ENCODE assay signal across 14 cellular contexts in genomic region chr11:3014314-3014938, GRCh38. TPM values are rescaled to one million over a fixed set of nuclear protein-coding genes. Genes with fewer than 3 reads are reported as not detected.
DNase-seq lines count a peak whose midpoint lies in the region; ATAC-seq, FAIRE-seq and TF ChIP-seq lines count a peak whose summit lies in the region.
"Had no signal": no experiment of that assay in that cellular context is flagged by ENCODE, and none has a peak within 500 bp of the region (broad histone marks: within the 10 kb centered on the region; RNA-seq: fewer than 3 reads in every experiment).

No MANE protein-coding gene starts in this region.

- no peaks in the 10 kb centered on the region for H3K23me2 ChIP-seq in H1 (ENCODE audit: low read depth, low read length)

- FAIRE-seq in H1 (lab: Jason Lieb, UNC) = no peak
- FAIRE-seq: astrocyte had no signal

- no peak overlapping the region for H4K91ac ChIP-seq in H1 (replicated peaks; ENCODE audit: insufficient read length, low read length)

- no peak for TF ChIP-seq POLR2A in H1 (IDR thresholded peaks at IDR 0.05; ENCODE audit: control extremely low read depth in 1 of 2, low read depth in 2 of 2, low read length in 2 of 2)

- H3K9me3 ChIP-seq in H1 (ENCODE audit: insufficient read depth in 2 of 2, low read depth in 1 of 2, low read length in 1 of 2) = no peaks in the 10 kb centered on the region
- H3K9me3 ChIP-seq: upper lobe of right lung had no signal

- POLR2A ChIA-PET in RWPE1 (lab: Yijun Ruan, JAX; ENCODE audit: low non-redundant PET) = no interaction called here
- POLR2A ChIA-PET in H1 (lab: Charles Lee; ENCODE audit: partially characterized antibody) = interaction anchor here (1.0 to 2.5 kb wide), 4 partner anchors 8 to 21 kb away, joined by 4 to 8 read pairs (median 6); no protein-coding TSS in a partner anchor

- no peak overlapping the region for H2BK12ac ChIP-seq in H1 (ENCODE audit: low read depth, low read length)

- H3K9ac ChIP-seq in H1 (replicated peaks in 1 of 4; ENCODE audit: extremely low read depth in 1 of 4, low read depth in 3 of 4, low read length in 3 of 4) = no peak overlapping the region

- no peak overlapping the region for H3K4ac ChIP-seq in H1 (replicated peaks; ENCODE audit: insufficient read length, low read depth, low read length)

- ATAC-seq in GM18498 (IDR thresholded peaks at IDR 0.05; ENCODE audit: unreplicated experiment) = no peak
- no peak for ATAC-seq in GM18517 (IDR thresholded peaks at IDR 0.05; ENCODE audit: unreplicated experiment)
- no peak for ATAC-seq in HG03378 (IDR thresholded peaks at IDR 0.05; ENCODE audit: unreplicated experiment)
- ATAC-seq: right cardiac atrium, upper lobe of right lung had no signal

- no peaks in the 10 kb centered on the region for H3K79me2 ChIP-seq in H1 (ENCODE audit: control insufficient read depth in 1 of 2, insufficient read depth in 2 of 2, low read length in 2 of 2)

- no peak overlapping the region for H4K8ac ChIP-seq in H1 (ENCODE audit: extremely low read depth, insufficient read depth, low read length)

- H3K4me1 ChIP-seq in H1 (replicated peaks in 1 of 4; ENCODE audit: control insufficient read depth in 3 of 4, insufficient read depth in 4 of 4, low read length in 3 of 4) = no peaks in the 10 kb centered on the region
- H3K4me1 ChIP-seq: upper lobe of right lung had no signal

- no peak overlapping the region for H3K14ac ChIP-seq in H1 (ENCODE audit: insufficient read length)

- no peak overlapping the region for H3K18ac ChIP-seq in H1 (ENCODE audit: extremely low read depth, low read length)

- H3K36me3 ChIP-seq in H1 (ENCODE audit: control insufficient read depth in 2 of 4, insufficient read depth in 4 of 4, low read length in 3 of 4) = peaks cover 37 to 78% (median 64%) of the 10 kb centered on the region in 4 experiments

- no peak overlapping the region for H2AK5ac ChIP-seq in H1 (ENCODE audit: low read depth, low read length)

- TF ChIP-seq EP300 in H1 (IDR thresholded peaks at IDR 0.05; ENCODE audit: borderline replicate concordance in 1 of 2, low read depth in 2 of 2, low read length in 2 of 2) = no peak

- no peak overlapping the region for H4K5ac ChIP-seq in H1 (ENCODE audit: insufficient read length, low read depth, low read length)

- DNase-seq in RWPE1 (ENCODE audit: low spot score) (no peak), activated T-cell treated with anti-CD3 and anti-CD28 coated beads for 24 hours (ENCODE audit: low read depth) (peak; percentile 43), H1 (ENCODE audit: low read depth in 1 of 2, low spot score in 2 of 2) (no peak), foreskin melanocyte (no peak)
- peak; percentile 34 for DNase-seq in stimulated activated CD8-positive, alpha-beta memory T cell treated with anti-CD3 and anti-CD28 coated beads, Interleukin-4, amount 100 ng/mL, for 24 hours (ENCODE audit: low read depth)
- DNase-seq: HFFc6, NCI-H510A, right cardiac atrium, upper lobe of right lung had no signal

- no peak overlapping the region for H2BK15ac ChIP-seq in H1 (ENCODE audit: low read length)

- 93% methylated on average over 13 of the region's 13 CpGs; no CpG with 5 or more reads in 1 of the 2 experiments for WGBS in H1 (ENCODE audit: extremely low coverage in 1 of 2, insufficient coverage in 1 of 2, insufficient read length in 1 of 2, insufficient replicate concordance in 2 of 2, low coverage in 1 of 2, low lambda C conversion rate in 2 of 2, missing lambda C conversion rate in 1 of 2), 2 experiments

- no peaks in the 10 kb centered on the region for H3K27me3 ChIP-seq in H1 (replicated peaks in 1 of 4; ENCODE audit: control insufficient read depth in 3 of 4, extremely low read depth in 1 of 4, insufficient read depth in 3 of 4, low read length in 3 of 4)
- H3K27me3 ChIP-seq: upper lobe of right lung had no signal

- no peak overlapping the region for H2AFZ ChIP-seq in H1 (ENCODE audit: low read length)

- H3K4me3 ChIP-seq in H1 (ENCODE audit: extremely low read depth in 1 of 4, insufficient read depth in 2 of 4, low read depth in 3 of 4, low read length in 4 of 4) = no peak overlapping the region
- H3K4me3 ChIP-seq: SK-N-MC, upper lobe of right lung had no signal

- H3K56ac ChIP-seq in H1 (replicated peaks; ENCODE audit: insufficient read length, low read depth, low read length) = no peak overlapping the region

- H2BK20ac ChIP-seq in H1 (ENCODE audit: low read length) = 0 out of 2 replicates have a peak overlapping the region, but pooled peaks have one; percentile 17

- CTCF ChIA-PET in RWPE1 (lab: Yijun Ruan, JAX) = interaction anchor here (0.6 to 0.9 kb wide), 3 partner anchors 36 to 75 kb away, joined by 3 to 10 read pairs (median 4); no protein-coding TSS in a partner anchor
- CTCF ChIA-PET in H1 (lab: Charles Lee; ENCODE audit: partially characterized antibody) = interaction anchor here (0.7 to 3.3 kb wide), 11 partner anchors 7 to 382 kb away, joined by 3 to 13 read pairs (median 3); no protein-coding TSS in a partner anchor

- TF ChIP-seq CTCF in RWPE1 (conservative IDR thresholded peaks at IDR 0.05; ENCODE audit: low read depth) (no peak), H1 (IDR thresholded peaks at IDR 0.05; ENCODE audit: control extremely low read depth in 1 of 3, insufficient read depth in 1 of 3, low read depth in 1 of 3, low read length in 3 of 3) (no peak)

- no peak for TF ChIP-seq RAD21 in H1 (IDR thresholded peaks at IDR 0.05 in 1 of 2, conservative IDR thresholded peaks at IDR 0.05 in 1 of 2; ENCODE audit: low read depth in 2 of 2, low read length in 2 of 2)

- H3K27ac ChIP-seq in RWPE1 = peak overlapping the region; percentile 66
- H3K27ac ChIP-seq in H1 (ENCODE audit: low read depth, low read length) = no peak overlapping the region
- H3K27ac ChIP-seq: SK-N-MC, upper lobe of right lung had no signal

- H3K23ac ChIP-seq in H1 (ENCODE audit: insufficient read length) = no peak overlapping the region

- no peak overlapping the region for H2BK120ac ChIP-seq in H1 (replicated peaks; ENCODE audit: low read depth, low read length)

- H3K79me1 ChIP-seq in H1 (ENCODE audit: low read depth, low read length) = no peaks in the 10 kb centered on the region

- no peak overlapping the region for H3K4me2 ChIP-seq in H1 (ENCODE audit: insufficient read depth in 1 of 2, low read depth in 2 of 2, low read length in 2 of 2)

- H4K20me1 ChIP-seq in H1 (replicated peaks in 1 of 2; ENCODE audit: control insufficient read depth in 1 of 2, insufficient read depth in 2 of 2, low read length in 2 of 2) = peaks cover 0 to 8% of the 10 kb centered on the region in 2 experiments

- H2BK5ac ChIP-seq in H1 (ENCODE audit: low read depth, low read length) = no peak overlapping the region

TF ChIP-seq in H1, 55 proteins besides CTCF, POLR2A, EP300 and RAD21 (continues in another document):
- TF ChIP-seq BRCA1 (IDR thresholded peaks at IDR 0.05; ENCODE audit: low read depth, low read length) = no peak
- no peak for TF ChIP-seq KDM1A (IDR thresholded peaks at IDR 0.05; ENCODE audit: borderline replicate concordance, low read length)
- no peak for TF ChIP-seq JUND (IDR thresholded peaks at IDR 0.05; ENCODE audit: low read length)
- TF ChIP-seq ASH2L (IDR thresholded peaks at IDR 0.05; ENCODE audit: low read length) = no peak
- no peak for TF ChIP-seq BCL11A (IDR thresholded peaks at IDR 0.05; ENCODE audit: low read depth in 2 of 2, low read length in 2 of 2)
- TF ChIP-seq TAF7 (optimal IDR thresholded peaks at IDR 0.05; ENCODE audit: borderline replicate concordance, low read depth, low read length) = no peak
- TF ChIP-seq NANOG (IDR thresholded peaks at IDR 0.05; ENCODE audit: insufficient read depth, low read depth, low read length, poor library complexity, severe bottlenecking) = no peak

RNA-seq across cellular contexts. Expression of gene NAP1L4, which starts 22.3 kb away (rescaled TPM):
- 190 and 194 TPM in 2 replicates for total RNA-seq in H1 (2021; fragmentation: NEBNext Ultra II Directional; extraction: Animal tissue kit (Norgen Biotek cat#: 25700))
- 75.8 and 81.4 TPM in 2 replicates for polyA plus RNA-seq in H1 (2011; rRNA removed)
- polyA plus RNA-seq in H1 (2011; cell fraction: cytosol; rRNA removed) = 105 TPM
- polyA plus RNA-seq in H1 (2011; cell fraction: nucleus; rRNA removed) = 118 TPM
- 128 to 175 TPM (median 137 TPM) in 4 replicates for polyA plus RNA-seq in H1 (2012, experiment 1 of 2)
- 37.8 TPM for polyA plus RNA-seq in H1 (2012, experiment 2 of 2)
- 102 TPM for polyA plus RNA-seq in H1 (2013, experiment 1 of 2)
- polyA plus RNA-seq in H1 (2013, experiment 2 of 2) = 96.1 TPM
- 80.9 and 95.4 TPM in 2 replicates for polyA minus RNA-seq in H1 (2011; rRNA and poly(A)+ RNA removed)
- polyA minus RNA-seq in H1 (2011; cell fraction: cytosol; rRNA and poly(A)+ RNA removed) = 46.7 TPM
- 103 TPM for polyA minus RNA-seq in H1 (2011; cell fraction: nucleus; rRNA and poly(A)+ RNA removed)

RNA-seq across cellular contexts. Expression of gene CARS1, which starts 42.8 kb away (rescaled TPM):
- 89.4 and 100 TPM in 2 replicates for total RNA-seq in H1 (2021; fragmentation: NEBNext Ultra II Directional; extraction: Animal tissue kit (Norgen Biotek cat#: 25700))
- 44.1 and 52.2 TPM in 2 replicates for polyA plus RNA-seq in H1 (2011; rRNA removed)
- 80.1 TPM for polyA plus RNA-seq in H1 (2011; cell fraction: cytosol; rRNA removed)
- 153 TPM for polyA plus RNA-seq in H1 (2011; cell fraction: nucleus; rRNA removed)
- 66.9 to 85.6 TPM (median 81.2 TPM) in 4 replicates for polyA plus RNA-seq in H1 (2012, experiment 1 of 2)
- 40.9 TPM for polyA plus RNA-seq in H1 (2012, experiment 2 of 2)
- 50.9 TPM for polyA plus RNA-seq in H1 (2013, experiment 1 of 2)
- 47.6 TPM for polyA plus RNA-seq in H1 (2013, experiment 2 of 2)
- polyA minus RNA-seq in H1 (2011; rRNA and poly(A)+ RNA removed) = 61.8 and 68.1 TPM in 2 replicates
- 33.2 TPM for polyA minus RNA-seq in H1 (2011; cell fraction: cytosol; rRNA and poly(A)+ RNA removed)
- 83.4 TPM for polyA minus RNA-seq in H1 (2011; cell fraction: nucleus; rRNA and poly(A)+ RNA removed)

Comparison
In these comparisons a context has a peak if more than half of its experiments do, and no peak if none do; other contexts are left out.
1. DNase-seq: peak in activated T-cell treated with anti-CD3 and anti-CD28 coated beads for 24 hours (single experiment) and stimulated activated CD8-positive, alpha-beta memory T cell treated with anti-CD3 and anti-CD28 coated beads, Interleukin-4, amount 100 ng/mL, for 24 hours (single experiment); none in RWPE1 (single experiment), H1 (0 of 2) and foreskin melanocyte (single experiment).